ENCODE assay signal across 1 cellular context in genomic region chr12:118780939-118781338, GRCh38.
TF ChIP-seq lines count a peak whose summit lies in the region.

No MANE protein-coding gene starts in this region.

TF ChIP-seq in HepG2, 621 proteins besides CTCF, POLR2A, EP300 and RAD21 (continued from another document and continues in another):
- TF ChIP-seq ZNF180 (CRISPR knock-in tag; IDR thresholded peaks at IDR 0.05; ENCODE audit: borderline replicate concordance, low read depth) (no peak), PAF1 (CRISPR knock-in tag; IDR thresholded peaks at IDR 0.05) (no peak), ZNF749 (CRISPR knock-in tag; IDR thresholded peaks at IDR 0.05; ENCODE audit: borderline replicate concordance) (no peak), ZNF598 (CRISPR knock-in tag; IDR thresholded peaks at IDR 0.05; ENCODE audit: borderline replicate concordance) (no peak), KIAA2018 (CRISPR knock-in tag; IDR thresholded peaks at IDR 0.05; ENCODE audit: borderline replicate concordance) (no peak), ZNF33A (CRISPR knock-in tag; IDR thresholded peaks at IDR 0.05; ENCODE audit: borderline replicate concordance) (no peak), ZNF326 (CRISPR knock-in tag; IDR thresholded peaks at IDR 0.05; ENCODE audit: borderline replicate concordance) (no peak), KAT8 (CRISPR knock-in tag; IDR thresholded peaks at IDR 0.05) (no peak), ZNF281 (CRISPR knock-in tag; IDR thresholded peaks at IDR 0.05; ENCODE audit: borderline replicate concordance) (no peak), ZNF292 (CRISPR knock-in tag; IDR thresholded peaks at IDR 0.05; ENCODE audit: borderline replicate concordance, low read depth) (peak; percentile 68; the same call in 1 of the 2 replicates), HHEX (CRISPR knock-in tag; IDR thresholded peaks at IDR 0.05) (no peak), ZNF776 (CRISPR knock-in tag; IDR thresholded peaks at IDR 0.05) (no peak), SOX13 (IDR thresholded peaks at IDR 0.05) (no peak; the same call in 1 of the 2 replicates), SOX13 (CRISPR knock-in tag; conservative IDR thresholded peaks at IDR 0.05 in 1 of 2, IDR thresholded peaks at IDR 0.05 in 1 of 2) (peak in 1 of 2 experiments; percentile 52; a peak in 2 of 4 replicates), ZBTB7B (CRISPR knock-in tag; IDR thresholded peaks at IDR 0.05) (peak; percentile 55), CCDC6 (CRISPR knock-in tag; IDR thresholded peaks at IDR 0.05) (no peak), ZNF562 (CRISPR knock-in tag; IDR thresholded peaks at IDR 0.05; ENCODE audit: borderline replicate concordance) (no peak), ZNF891 (CRISPR knock-in tag; IDR thresholded peaks at IDR 0.05) (no peak), XRCC5 (optimal IDR thresholded peaks at IDR 0.05; ENCODE audit: low read length) (no peak), PHF21A (CRISPR knock-in tag; IDR thresholded peaks at IDR 0.05) (peak; percentile 52), NFIC (IDR thresholded peaks at IDR 0.05; ENCODE audit: low read length) (peak; percentile 67), HDAC6 (IDR thresholded peaks at IDR 0.05; ENCODE audit: low read depth, low read length) (no peak), AGO2 (optimal IDR thresholded peaks at IDR 0.05; ENCODE audit: low read depth, low read length) (no peak), NBN (conservative IDR thresholded peaks at IDR 0.05) (no peak), CHCHD3 (CRISPR knock-in tag; IDR thresholded peaks at IDR 0.05) (no peak), ZHX1 (CRISPR knock-in tag; IDR thresholded peaks at IDR 0.05; ENCODE audit: low read depth) (no peak), MTERF4 (CRISPR knock-in tag; IDR thresholded peaks at IDR 0.05) (no peak), ZNF570 (CRISPR knock-in tag; IDR thresholded peaks at IDR 0.05; ENCODE audit: borderline replicate concordance) (no peak), PAXIP1 (CRISPR knock-in tag; conservative IDR thresholded peaks at IDR 0.05) (peak; percentile 75), STAT6 (CRISPR knock-in tag; IDR thresholded peaks at IDR 0.05; ENCODE audit: borderline replicate concordance) (no peak), PATZ1 (CRISPR knock-in tag; IDR thresholded peaks at IDR 0.05) (peak; percentile 53), RARG (CRISPR knock-in tag; IDR thresholded peaks at IDR 0.05; ENCODE audit: low read depth) (no peak), ZNF790 (CRISPR knock-in tag; IDR thresholded peaks at IDR 0.05; ENCODE audit: borderline replicate concordance) (no peak), FOXP1 (IDR thresholded peaks at IDR 0.05) (no peak), FOXP1 (CRISPR knock-in tag; IDR thresholded peaks at IDR 0.05) (0 out of 2 replicates have a peak, but pooled peaks have one; percentile 16), DRAP1 (CRISPR knock-in tag; IDR thresholded peaks at IDR 0.05) (no peak), ZNF7 (CRISPR knock-in tag; IDR thresholded peaks at IDR 0.05) (no peak)
